Comparison of ENCODE assay signal across 8 cellular contexts in genomic region chr11:560305-561147, GRCh38.
A peak's percentile ranks its signal among the peaks of the same experiment; 100 is the strongest.
DNase-seq lines count a peak whose midpoint lies in the region; ATAC-seq and TF ChIP-seq lines count a peak whose summit lies in the region.

Gene LMNTD2, minus strand, starts transcription at chr11:560738. Its CDS starts 22 bp downstream, at chr11:560716.
Gene RASSF7, plus strand, starts transcription at chr11:560970. Its CDS starts 799 bp downstream, at chr11:561769.

- peak; percentile 83 for TF ChIP-seq POLR2A in GM18951 (IDR thresholded peaks at IDR 0.05; ENCODE audit: extremely low read depth, insufficient read depth, insufficient read length)

- DNase-seq in AG08396 (ENCODE audit: low spot score) (peak; percentile 100), NCI-H345 treated with DMSO at 0.1 percent for 48 hours (lab: John Stamatoyannopoulos, UW; ENCODE audit: unreplicated experiment) (peak; percentile 75), choroid plexus epithelial cell (ENCODE audit: low read depth) (peak; percentile 85), left kidney (ENCODE audit: low read depth, low spot score) (peak; percentile 96)
- peak; percentile 93 to 94 for DNase-seq in activated CD4-positive, alpha-beta T cell treated with anti-CD3 and anti-CD28 coated beads for 24 hours (ENCODE audit: low read depth in 2 of 2)
- peak; percentile 97 for DNase-seq in stimulated activated CD4-positive, alpha-beta T cell treated with anti-CD3 and anti-CD28 coated beads, Interleukin-1b, Interleukin-23, amount 100 ng/mL, for 4 hours (ENCODE audit: low read depth in 2 of 2)

- ATAC-seq in HG03159 (IDR thresholded peaks at IDR 0.05; ENCODE audit: unreplicated experiment), result peak; percentile 61

- peak within 1 kb of the TSS; percentile 70 for H3K4me3 ChIP-seq in choroid plexus epithelial cell (ENCODE audit: low read depth, low read length)

- TF ChIP-seq CTCF in choroid plexus epithelial cell (conservative IDR thresholded peaks at IDR 0.05; ENCODE audit: low read depth, low read length), result no peak

- in situ Hi-C loops in GM18951 (cut with MboI; ENCODE audit: low sequenced_read_pairs, unreplicated experiment), result no loop called here

Comparison
In these comparisons a context has a peak if more than half of its experiments do, and no peak if none do; other contexts are left out.
1. Peak in every context shown above with its lines: DNase-seq, ATAC-seq and H3K4me3 ChIP-seq.